Comparison of ENCODE assay signal across 13 cellular contexts in the genomic region with DNA sequence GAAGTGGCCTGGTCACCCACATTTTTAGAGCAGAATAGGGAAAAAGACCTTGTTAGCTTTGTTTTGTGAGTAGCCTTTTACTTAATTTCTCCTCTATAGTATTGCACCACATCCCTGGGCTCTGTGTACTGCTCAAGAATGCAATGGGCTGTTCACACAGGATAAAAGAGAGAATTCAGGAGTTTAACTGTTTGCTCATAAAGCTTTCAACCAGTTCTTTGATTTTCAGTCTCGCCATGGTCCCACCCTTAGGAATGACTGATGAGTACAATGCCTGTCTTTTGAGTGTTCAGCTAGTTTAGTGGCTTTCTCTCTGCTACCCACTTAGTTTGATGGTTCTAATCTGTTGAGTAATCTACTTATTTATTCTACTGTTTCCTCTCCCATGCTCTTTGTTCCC.
"Had no signal": no experiment of that assay in that cellular context is flagged by ENCODE, and none has a peak within 500 bp of the region (broad histone marks: within the 10 kb centered on the region; RNA-seq: fewer than 3 reads in every experiment).

No MANE protein-coding gene starts in this region.

- H3K27me3 ChIP-seq: brain microvascular endothelial cell, gastroesophageal sphincter, left lung, sigmoid colon, thyroid gland had no signal

- H3K4me1 ChIP-seq: gastroesophageal sphincter, left lung, sigmoid colon, thyroid gland had no signal

- ATAC-seq: gastroesophageal sphincter; left lung; natural killer cell treated with Interleukin-12 subunit alpha and Interleukin-12 subunit beta and Interleukin-15 and Interleukin-18, amount 100 ng/mL, for 72 hours; stimulated activated memory B cell treated with anti-CD40 and anti-IgM and Interleukin-4, amounts not matched to agents 10 μg/mL and 1 μg/mL and 100 μg/mL, for 72 hours had no signal

- H3K27ac ChIP-seq: brain microvascular endothelial cell, gastroesophageal sphincter, left lung, sigmoid colon, thyroid gland had no signal

- H3K9me3 ChIP-seq: gastroesophageal sphincter, left lung, thyroid gland had no signal

- DNase-seq: activated CD4-positive, alpha-beta T cell treated with anti-CD3 and anti-CD28 coated beads, Interleukin-2, amount 10 ng/mL, durations not matched to agents 7 days and 5 days; activated CD4-positive, CD25-positive, alpha-beta regulatory T cell; activated naive CD8-positive, alpha-beta T cell treated with anti-CD3 and anti-CD28 coated beads for 36 hours; brain microvascular endothelial cell; effector memory CD4-positive, alpha-beta T cell; left lung; mammary epithelial cell; sigmoid colon; SW 1271; thyroid gland had no signal

- H3K4me3 ChIP-seq: gastroesophageal sphincter, left lung, sigmoid colon, thyroid gland had no signal

- H3K4me1 Mint-ChIP-seq: activated CD4-positive, alpha-beta T cell treated with anti-CD3 and anti-CD28 coated beads, Interleukin-2, amount 10 ng/mL, durations not matched to agents 7 days and 5 days; activated naive CD8-positive, alpha-beta T cell treated with anti-CD3 and anti-CD28 coated beads for 36 hours; stimulated activated memory B cell treated with anti-CD40 and anti-IgM and Interleukin-4, amounts not matched to agents 10 μg/mL and 1 μg/mL and 100 μg/mL, for 72 hours had no signal

- H3K36me3 ChIP-seq: brain microvascular endothelial cell, gastroesophageal sphincter, left lung, sigmoid colon, thyroid gland had no signal

- H3K36me3 Mint-ChIP-seq: activated naive CD8-positive, alpha-beta T cell treated with anti-CD3 and anti-CD28 coated beads for 36 hours; natural killer cell treated with Interleukin-12 subunit alpha and Interleukin-12 subunit beta and Interleukin-15 and Interleukin-18, amount 100 ng/mL, for 72 hours; stimulated activated memory B cell treated with anti-CD40 and anti-IgM and Interleukin-4, amounts not matched to agents 10 μg/mL and 1 μg/mL and 100 μg/mL, for 72 hours had no signal

- H3K9me3 Mint-ChIP-seq: activated CD4-positive, alpha-beta T cell treated with anti-CD3 and anti-CD28 coated beads, Interleukin-2, amount 10 ng/mL, durations not matched to agents 7 days and 5 days; activated naive CD8-positive, alpha-beta T cell treated with anti-CD3 and anti-CD28 coated beads for 36 hours; natural killer cell treated with Interleukin-12 subunit alpha and Interleukin-12 subunit beta and Interleukin-15 and Interleukin-18, amount 100 ng/mL, for 72 hours; stimulated activated memory B cell treated with anti-CD40 and anti-IgM and Interleukin-4, amounts not matched to agents 10 μg/mL and 1 μg/mL and 100 μg/mL, for 72 hours had no signal

- H3K27me3 Mint-ChIP-seq: activated CD4-positive, alpha-beta T cell treated with anti-CD3 and anti-CD28 coated beads, Interleukin-2, amount 10 ng/mL, durations not matched to agents 7 days and 5 days; stimulated activated memory B cell treated with anti-CD40 and anti-IgM and Interleukin-4, amounts not matched to agents 10 μg/mL and 1 μg/mL and 100 μg/mL, for 72 hours had no signal

- H3K4me3 Mint-ChIP-seq: activated CD4-positive, alpha-beta T cell treated with anti-CD3 and anti-CD28 coated beads, Interleukin-2, amount 10 ng/mL, durations not matched to agents 7 days and 5 days; activated naive CD8-positive, alpha-beta T cell treated with anti-CD3 and anti-CD28 coated beads for 36 hours; natural killer cell treated with Interleukin-12 subunit alpha and Interleukin-12 subunit beta and Interleukin-15 and Interleukin-18, amount 100 ng/mL, for 72 hours; stimulated activated memory B cell treated with anti-CD40 and anti-IgM and Interleukin-4, amounts not matched to agents 10 μg/mL and 1 μg/mL and 100 μg/mL, for 72 hours had no signal

- H3K27ac Mint-ChIP-seq: activated CD4-positive, alpha-beta T cell treated with anti-CD3 and anti-CD28 coated beads, Interleukin-2, amount 10 ng/mL, durations not matched to agents 7 days and 5 days; activated naive CD8-positive, alpha-beta T cell treated with anti-CD3 and anti-CD28 coated beads for 36 hours; natural killer cell treated with Interleukin-12 subunit alpha and Interleukin-12 subunit beta and Interleukin-15 and Interleukin-18, amount 100 ng/mL, for 72 hours; stimulated activated memory B cell treated with anti-CD40 and anti-IgM and Interleukin-4, amounts not matched to agents 10 μg/mL and 1 μg/mL and 100 μg/mL, for 72 hours had no signal
